37 cellular contexts compared by ENCODE assay signal in genomic region chr14:45531022-45531421, GRCh38.
A peak's percentile ranks its signal among the peaks of the same experiment; 100 is the strongest.
DNase-seq lines count a peak whose midpoint lies in the region; ATAC-seq, FAIRE-seq and TF ChIP-seq lines count a peak whose summit lies in the region.
"Had no signal": no experiment of that assay in that cellular context is flagged by ENCODE, and none has a peak within 500 bp of the region (broad histone marks: within the 10 kb centered on the region; RNA-seq: fewer than 3 reads in every experiment).

No MANE protein-coding gene starts in this region.

- H3K27me3 ChIP-seq in mammary epithelial cell (ENCODE audit: insufficient read depth, low read length) (no peaks in the 10 kb centered on the region), bronchial epithelial cell (ENCODE audit: control insufficient read depth, insufficient read depth, low read length) (no peaks in the 10 kb centered on the region), foreskin keratinocyte (no peaks in the 10 kb centered on the region)
- H3K27me3 ChIP-seq: BE2C; BLaER1; BLaER1 treated with 17β-estradiol and CSF1 and Interleukin-3, amounts not matched to agents 10 nM and 100 nM had no signal

- H3K9me3 Mint-ChIP-seq in MCF 10A (ENCODE audit: unreplicated experiment) = peaks cover 7% of the 10 kb centered on the region

- no peaks in the 10 kb centered on the region for H3K9me3 ChIP-seq in mammary epithelial cell (replicated peaks; ENCODE audit: insufficient read depth, low read length)
- H3K9me3 ChIP-seq: A549, BE2C, Caco-2 had no signal

- CTCF ChIA-PET in mammary epithelial cell (lab: Charles Lee; ENCODE audit: low non-redundant PET) = no interaction called here
- CTCF ChIA-PET in MCF 10A (lab: Yijun Ruan, JAX) = no interaction called here

- intact Hi-C loops in mammary epithelial cell (cut with micrococcal nuclease) (no loop called here), MCF 10A (cut with micrococcal nuclease) (no loop called here)

- H3K27ac ChIP-seq in mammary epithelial cell (ENCODE audit: insufficient read depth, low read depth, low read length) = no peak overlapping the region
- H3K27ac ChIP-seq in foreskin keratinocyte = no peak overlapping the region
- H3K27ac ChIP-seq: 22Rv1; A549; BLaER1; BLaER1 treated with 17β-estradiol and CSF1 and Interleukin-3, amounts not matched to agents 10 nM and 100 nM; C4-2B had no signal

- in situ Hi-C loops in mammary epithelial cell (cut with MboI; ENCODE audit: low sequenced_read_pairs in 2 of 2) = loop anchor here in 1 of 2 donors (25.0 kb wide), 1 partner anchor 619 kb away; no protein-coding TSS in a partner anchor

- H3K4me1 ChIP-seq in mammary epithelial cell (ENCODE audit: insufficient read depth, low read length) (no peaks in the 10 kb centered on the region), foreskin keratinocyte (no peaks in the 10 kb centered on the region)
- H3K4me1 ChIP-seq: A549; BE2C; BLaER1; BLaER1 treated with 17β-estradiol and CSF1 and Interleukin-3, amounts not matched to agents 10 nM and 100 nM; Caco-2 had no signal

- H3K36me3 Mint-ChIP-seq in MCF 10A (ENCODE audit: insufficient read depth, unreplicated experiment) = no peaks in the 10 kb centered on the region
- H3K36me3 Mint-ChIP-seq: CD14-positive monocyte; CD4-positive, alpha-beta memory T cell; CD4-positive, CD25-positive, alpha-beta regulatory T cell; CD8-positive, alpha-beta memory T cell; CD8-positive, alpha-beta T cell had no signal

- H3K4me3 ChIP-seq in mammary epithelial cell (replicated peaks in 1 of 3; ENCODE audit: insufficient read depth in 1 of 3, low read depth in 2 of 3, low read length in 3 of 3) = no peak overlapping the region
- no peak overlapping the region for H3K4me3 ChIP-seq in bronchial epithelial cell (ENCODE audit: low read depth, low read length)
- no peak overlapping the region for H3K4me3 ChIP-seq in epithelial cell of esophagus (ENCODE audit: low read length)
- H3K4me3 ChIP-seq: A549; BLaER1; BLaER1 treated with 17β-estradiol and CSF1 and Interleukin-3, amounts not matched to agents 10 nM and 100 nM had no signal

- H3K36me3 ChIP-seq in mammary epithelial cell (ENCODE audit: insufficient read depth, low read length) = no peaks in the 10 kb centered on the region
- no peaks in the 10 kb centered on the region for H3K36me3 ChIP-seq in bronchial epithelial cell (ENCODE audit: control insufficient read depth, insufficient read depth, low read length)
- H3K36me3 ChIP-seq: BE2C; BLaER1; BLaER1 treated with 17β-estradiol and CSF1 and Interleukin-3, amounts not matched to agents 10 nM and 100 nM had no signal

- no peak for TF ChIP-seq CTCF in mammary epithelial cell (conservative IDR thresholded peaks at IDR 0.05 in 1 of 2, IDR thresholded peaks at IDR 0.05 in 1 of 2; ENCODE audit: extremely low read depth in 1 of 2, insufficient read depth in 1 of 2, low read depth in 1 of 2, low read length in 2 of 2)
- TF ChIP-seq CTCF in MCF 10A (IDR thresholded peaks at IDR 0.05; ENCODE audit: unreplicated experiment) = no peak
- no peak for TF ChIP-seq CTCF in bronchial epithelial cell (IDR thresholded peaks at IDR 0.05; ENCODE audit: insufficient read depth, low read length, severe bottlenecking)
- TF ChIP-seq CTCF in epithelial cell of esophagus (IDR thresholded peaks at IDR 0.05; ENCODE audit: insufficient read depth, low read depth, low read length, missing control alignments) = no peak
- TF ChIP-seq CTCF in foreskin keratinocyte (conservative IDR thresholded peaks at IDR 0.05) = no peak

- ATAC-seq in foreskin keratinocyte = peak; percentile 72
- ATAC-seq in GM19463 (IDR thresholded peaks at IDR 0.05; ENCODE audit: unreplicated experiment) = no peak
- ATAC-seq in HG03025 (IDR thresholded peaks at IDR 0.05; ENCODE audit: low FRiP score, unreplicated experiment) = no peak
- ATAC-seq: A549; CD8-positive, alpha-beta T cell had no signal

- H3K4me3 Mint-ChIP-seq in MCF 10A (ENCODE audit: unreplicated experiment) = no peak overlapping the region
- H3K4me3 Mint-ChIP-seq: B cell; CD14-positive monocyte; CD4-positive, alpha-beta memory T cell; CD4-positive, alpha-beta T cell; CD4-positive, CD25-positive, alpha-beta regulatory T cell; CD8-positive, alpha-beta memory T cell; CD8-positive, alpha-beta T cell had no signal

- BruUV-seq in mammary epithelial cell (replicated peaks; lab: Mats Ljungman, UMichigan) (no TSS peak), MCF 10A (replicated peaks; lab: Mats Ljungman, UMichigan) (no TSS peak)

- no peak overlapping the region for H3K4me2 ChIP-seq in mammary epithelial cell (ENCODE audit: insufficient read depth, low read depth, low read length)
- H3K4me2 ChIP-seq: A549; BLaER1; BLaER1 treated with 17β-estradiol and CSF1 and Interleukin-3, amounts not matched to agents 10 nM and 100 nM had no signal

- no peaks in the 10 kb centered on the region for H3K4me1 Mint-ChIP-seq in MCF 10A (ENCODE audit: insufficient read depth, unreplicated experiment)
- H3K4me1 Mint-ChIP-seq: B cell; CD14-positive monocyte; CD4-positive, alpha-beta memory T cell; CD8-positive, alpha-beta memory T cell had no signal

- H3K27ac Mint-ChIP-seq in MCF 10A (ENCODE audit: low read depth, unreplicated experiment) = no peak overlapping the region
- H3K27ac Mint-ChIP-seq: B cell; CD14-positive monocyte; CD4-positive, alpha-beta memory T cell; CD4-positive, alpha-beta T cell; CD4-positive, CD25-positive, alpha-beta regulatory T cell; CD8-positive, alpha-beta memory T cell; CD8-positive, alpha-beta T cell had no signal

- no peaks in the 10 kb centered on the region for H4K20me1 ChIP-seq in mammary epithelial cell (ENCODE audit: insufficient read depth, low read length)
- H4K20me1 ChIP-seq: BLaER1; BLaER1 treated with 17β-estradiol and CSF1 and Interleukin-3, amounts not matched to agents 10 nM and 100 nM had no signal

- peaks cover 17% of the 10 kb centered on the region for H3K27me3 Mint-ChIP-seq in MCF 10A (ENCODE audit: insufficient read depth, unreplicated experiment)
- H3K27me3 Mint-ChIP-seq: B cell; CD4-positive, alpha-beta memory T cell; CD4-positive, alpha-beta T cell; CD8-positive, alpha-beta memory T cell had no signal

- dilution Hi-C loops in mammary epithelial cell (cut with HindIII; ENCODE audit: low sequenced_read_pairs) = no loop called here

- peak; percentile 5 for DNase-seq in mammary epithelial cell
- no peak for DNase-seq in MCF 10A (ENCODE audit: unreplicated experiment)
- DNase-seq in bronchial epithelial cell (ENCODE audit: low read depth) = peak; percentile 78
- DNase-seq in epithelial cell of esophagus (ENCODE audit: low read depth) = peak; percentile 50
- peak; percentile 42 to 61 for DNase-seq in foreskin keratinocyte
- no peak for DNase-seq in NCI-H1694 (lab: John Stamatoyannopoulos, UW)
- DNase-seq: 8988T; ACHN; AML-193; BE2C; C1 segment of cervical spinal cord; Caco-2; Calu3; CD4-positive, alpha-beta memory T cell; CD4-positive, alpha-beta T cell; CD4-positive, CD25-positive, alpha-beta regulatory T cell; CD8-positive, alpha-beta memory T cell; CD8-positive, alpha-beta T cell; COR-L47; DMS 273 treated with DMSO at 0.1 percent for 48 hours; DMS153; DMS53; DMS79; DMS79 treated with DMSO at 0.1 percent for 48 hours; DND-41; EL had no signal

- no peaks in the 10 kb centered on the region for H3K79me2 ChIP-seq in mammary epithelial cell (ENCODE audit: insufficient read depth, low read length)

- FAIRE-seq in bronchial epithelial cell (lab: Jason Lieb, UNC) = no peak
- FAIRE-seq: A204.1, A549, D721Med had no signal

- POLR2A ChIA-PET in MCF 10A (lab: Yijun Ruan, JAX) = no interaction called here

- WGBS in mammary epithelial cell (ENCODE audit: low coverage, missing lambda C conversion rate) = 47% methylated on average over 2 of the region's 2 CpGs

- H3K9ac ChIP-seq in mammary epithelial cell (ENCODE audit: insufficient read depth, low read length) = no peak overlapping the region
- H3K9ac ChIP-seq: BLaER1; BLaER1 treated with 17β-estradiol and CSF1 and Interleukin-3, amounts not matched to agents 10 nM and 100 nM had no signal

- H2AFZ ChIP-seq in mammary epithelial cell (ENCODE audit: low read depth, low read length) = no peak overlapping the region

Comparison
In these comparisons a context has a peak if more than half of its experiments do, and no peak if none do; other contexts are left out.
1. DNase-seq: peak in mammary epithelial cell (single experiment), bronchial epithelial cell (single experiment), epithelial cell of esophagus (single experiment) and foreskin keratinocyte (2 of 2); none in MCF 10A (single experiment) and NCI-H1694 (single experiment).